In genomic region chr1:21368514-21369289, GRCh38 we compare ENCODE assay signal across 8 cellular contexts.
A peak's percentile ranks its signal among the peaks of the same experiment; 100 is the strongest.
DNase-seq lines count a peak whose midpoint lies in the region; ATAC-seq and TF ChIP-seq lines count a peak whose summit lies in the region.

No MANE protein-coding gene starts in this region.

- H3K4me2 ChIP-seq in Loucy (ENCODE audit: low read depth, low read length, poor library complexity, severe bottlenecking), result no peak overlapping the region

- in situ Hi-C loops in SK-MEL-5 (cut with HindIII; ENCODE audit: low pct_unique_long_range_greater_than_20kb, low sequenced_read_pairs), result no loop called here

- ATAC-seq in GM19023 (IDR thresholded peaks at IDR 0.05; ENCODE audit: unreplicated experiment) (no peak), GM19035 (IDR thresholded peaks at IDR 0.05; ENCODE audit: unreplicated experiment) (no peak)

- peaks cover 5% of the 10 kb centered on the region for H3K4me1 ChIP-seq in Loucy (ENCODE audit: insufficient read depth, low read length, poor library complexity, severe bottlenecking)

- intact Hi-C loops in cardiac septum (cut with DNase I) (loop anchor here (1.0 to 5.0 kb wide), 3 partner anchors 76 to 136 kb away; partner anchors contain the start of gene ECE1), posterior vena cava (cut with DNase I) (loop anchor here (2.0 to 5.0 kb wide), 3 partner anchors 116 to 138 kb away; no protein-coding TSS in a partner anchor)

- H3K9me3 ChIP-seq in Loucy (ENCODE audit: insufficient read depth, low read depth, low read length), result no peaks in the 10 kb centered on the region

- no peaks in the 10 kb centered on the region for H3F3A ChIP-seq in Loucy (ENCODE audit: low read depth)

- no peak overlapping the region for H2AFZ ChIP-seq in Loucy (ENCODE audit: low read length)

- H3K79me2 ChIP-seq in Loucy (ENCODE audit: insufficient read depth, low read length), result no peaks in the 10 kb centered on the region

- no peaks in the 10 kb centered on the region for H3K36me3 ChIP-seq in Loucy (ENCODE audit: insufficient read depth, low read length)

- no peak overlapping the region for H3K9ac ChIP-seq in Loucy (ENCODE audit: low read depth, low read length, poor library complexity, severe bottlenecking)

- peak; percentile 100 for TF ChIP-seq CTCF in Loucy (conservative IDR thresholded peaks at IDR 0.05; ENCODE audit: low read length)

- peak; percentile 64 for DNase-seq in DMS79 treated with DMSO at 0.1 percent for 48 hours (lab: John Stamatoyannopoulos, UW)
- DNase-seq in SK-MEL-5 (ENCODE audit: low read depth, low spot score), result peak; percentile 86
- peak; percentile 17 for DNase-seq in activated naive CD8-positive, alpha-beta T cell treated with anti-CD3 and anti-CD28 coated beads, Interleukin-2, amount 50 U/mL, for 16 hours (ENCODE audit: low read depth, low spot score)
- peak; percentile 86 for DNase-seq in cardiac septum (ENCODE audit: low spot score)
- peak; percentile 92 for DNase-seq in posterior vena cava (ENCODE audit: low spot score)

- H3K27me3 ChIP-seq in Loucy (ENCODE audit: insufficient read depth, low read length, poor library complexity, severe bottlenecking), result no peaks in the 10 kb centered on the region

- H4K20me1 ChIP-seq in Loucy (ENCODE audit: insufficient read depth, low read length, poor library complexity, severe bottlenecking), result no peaks in the 10 kb centered on the region

- no peaks in the 10 kb centered on the region for H3K9me2 ChIP-seq in Loucy (replicated peaks; ENCODE audit: low read depth, low read length)

- H3K4me3 ChIP-seq in Loucy (ENCODE audit: low read length, poor library complexity, severe bottlenecking), result no peak overlapping the region

Comparison
In these comparisons a context has a peak if more than half of its experiments do, and no peak if none do; other contexts are left out.
1. DNase-seq: peak in every context shown above with its lines; median percentile 92 in posterior vena cava; 86 in SK-MEL-5; 86 in cardiac septum; 64 in DMS79 treated with DMSO at 0.1 percent for 48 hours; 17 in activated naive CD8-positive, alpha-beta T cell treated with anti-CD3 and anti-CD28 coated beads, Interleukin-2, amount 50 U/mL, for 16 hours.